25 cellular contexts compared by ENCODE assay signal in the genomic region with DNA sequence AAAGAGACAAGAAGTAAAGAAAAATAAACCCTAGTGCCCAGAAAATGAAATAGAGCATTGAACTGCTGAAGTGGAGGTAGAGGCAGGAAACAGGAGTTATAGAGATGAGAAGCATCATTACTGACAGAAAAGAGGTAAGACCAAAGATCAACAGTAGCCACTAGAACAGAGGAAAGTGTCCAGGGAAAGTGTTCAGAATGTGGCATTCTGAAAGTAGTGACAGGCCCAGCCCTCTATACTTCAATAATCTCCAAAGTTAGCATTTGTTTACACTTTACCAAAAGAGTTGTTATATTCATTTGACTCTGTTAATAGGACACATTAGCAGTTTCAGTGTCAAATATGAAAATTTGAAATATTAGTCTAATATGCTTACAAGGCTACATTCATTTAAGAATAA.
A peak's percentile ranks its signal among the peaks of the same experiment; 100 is the strongest.
DNase-seq lines count a peak whose midpoint lies in the region; ATAC-seq and TF ChIP-seq lines count a peak whose summit lies in the region.
"Had no signal": no experiment of that assay in that cellular context is flagged by ENCODE, and none has a peak within 500 bp of the region (broad histone marks: within the 10 kb centered on the region; RNA-seq: fewer than 3 reads in every experiment).

No MANE protein-coding gene starts in this region.

- H3K4me3 Mint-ChIP-seq in Caco-2 (ENCODE audit: unreplicated experiment), result peak overlapping the region; percentile 59

- H3K4me2 ChIP-seq in GM23248 (ENCODE audit: unreplicated experiment) (no peak overlapping the region), IMR-90 (ENCODE audit: low read depth, low read length) (peak overlapping the region; percentile 28; the same call in 1 of the 2 replicates)

- H3K79me2 ChIP-seq in GM23248 (ENCODE audit: insufficient read depth), result no peaks in the 10 kb centered on the region

- H2AK5ac ChIP-seq in IMR-90 (ENCODE audit: low read depth, low read length), result peak overlapping the region; percentile 70; the same call in 1 of the 2 replicates

- peak overlapping the region; percentile 92 for H3K27ac Mint-ChIP-seq in Caco-2 (ENCODE audit: unreplicated experiment)

- no peak overlapping the region for H3K9ac ChIP-seq in GM23248
- no peak overlapping the region for H3K9ac ChIP-seq in IMR-90 (ENCODE audit: low read depth, low read length)
- H3K9ac ChIP-seq in liver (ENCODE audit: low read depth in 1 of 2, low read length in 2 of 2), result no peak overlapping the region

- ATAC-seq in IMR-90 (ENCODE audit: low read depth) (no peak), GM18861 (IDR thresholded peaks at IDR 0.05; ENCODE audit: unreplicated experiment) (no peak), GM18873 (IDR thresholded peaks at IDR 0.05; ENCODE audit: low FRiP score, unreplicated experiment) (no peak)
- ATAC-seq: gastrocnemius medialis, K562 had no signal

- in situ Hi-C loops in GM23248 (cut with MboI), result no loop called here
- in situ Hi-C loops in IMR-90 (cut with MboI; ENCODE audit: low sequenced_read_pairs), result no loop called here

- dilution Hi-C loops in IMR-90 (cut with HindIII; ENCODE audit: low sequenced_read_pairs, unreplicated experiment), result no loop called here

- H3F3A ChIP-seq in GM23248 (ENCODE audit: insufficient read depth), result peaks cover 32% of the 10 kb centered on the region

- peak overlapping the region; percentile 40; the same call in 1 of the 2 replicates for H4K91ac ChIP-seq in IMR-90 (ENCODE audit: insufficient read depth, low read depth, low read length)

- intact Hi-C loops in Caco-2 (cut with micrococcal nuclease; ENCODE audit: unreplicated experiment) (no loop called here), IMR-90 (cut with micrococcal nuclease) (loop anchor here (5.0 kb wide), 1 partner anchor 78 kb away; no protein-coding TSS in a partner anchor)

- H4K20me1 ChIP-seq in GM23248 (ENCODE audit: insufficient read depth) (no peaks in the 10 kb centered on the region), IMR-90 (ENCODE audit: insufficient read depth, low read length) (no peaks in the 10 kb centered on the region)

- POLR2A ChIA-PET in Caco-2 (lab: Charles Lee), result no interaction called here
- POLR2A ChIA-PET in IMR-90 (lab: Charles Lee; ENCODE audit: unreplicated experiment), result no interaction called here

- CTCF ChIA-PET in Caco-2 (lab: Charles Lee), result interaction anchor here (1.8 kb wide), 1 partner anchor 30 kb away, joined by 5 read pairs; no protein-coding TSS in a partner anchor
- CTCF ChIA-PET in IMR-90 (lab: Yijun Ruan, JAX), result no interaction called here

- H3K9me3 ChIP-seq in Caco-2 (0 out of 2 replicates have a peak, but pooled peaks cover 3% of the 10 kb centered on the region), GM23248 (ENCODE audit: low read depth) (no peaks in the 10 kb centered on the region), IMR-90 (ENCODE audit: control insufficient read depth, insufficient read depth, low read length) (no peaks in the 10 kb centered on the region), liver (ENCODE audit: control insufficient read depth in 4 of 4, low read length in 3 of 4) (no peaks in the 10 kb centered on the region)
- H3K9me3 ChIP-seq: gastrocnemius medialis, left ventricle myocardium inferior, vagina had no signal

- H2AK9ac ChIP-seq in IMR-90 (replicated peaks; ENCODE audit: low read depth, low read length, poor library complexity), result no peak overlapping the region

- no peak for DNase-seq in Caco-2
- no peak for DNase-seq in GM23248
- DNase-seq in IMR-90, result no peak
- DNase-seq in GM03348 (ENCODE audit: low spot score), result no peak
- no peak for DNase-seq in NCI-H2029 treated with DMSO at 0.1 percent for 48 hours (lab: John Stamatoyannopoulos, UW)
- DNase-seq: activated CD4-positive, alpha-beta T cell treated with anti-CD3 and anti-CD28 coated beads, Interleukin-2, amount 50 U/mL, for 1 hour; activated CD8-positive, alpha-beta memory T cell treated with anti-CD3 and anti-CD28 coated beads, Interleukin-2, amount 50 U/mL, for 48 hours; activated gamma-delta T cell; amniotic stem cell; C1 segment of cervical spinal cord; caudate nucleus; erythroblast; gastrocnemius medialis; GDM1; left ventricle myocardium inferior; NCI-H2029; NCI-H510A; retina; stimulated activated CD4-positive, alpha-beta T cell treated with anti-CD3 and anti-CD28 coated beads, Interleukin-12 subunit alpha, Interleukin-12 subunit beta, amount 100 ng/mL, for 4 hours; stimulated activated CD8-positive, alpha-beta memory T cell treated with anti-CD3 and anti-CD28 coated beads, Interleukin-4, amount 100 ng/mL, for 48 hours had no signal

- no TSS peak for BruUV-seq in Caco-2 (replicated peaks; lab: Mats Ljungman, UMichigan)
- BruUV-seq in IMR-90 (replicated peaks; lab: Mats Ljungman, UMichigan), result no TSS peak

- H3K9me2 ChIP-seq in GM23248 (ENCODE audit: insufficient read depth), result no peaks in the 10 kb centered on the region

- TF ChIP-seq POLR2A in IMR-90 (IDR thresholded peaks at IDR 0.05; ENCODE audit: low read depth, low read length), result no peak

- H2AFZ ChIP-seq in GM23248, result peak overlapping the region; percentile 20
- no peak overlapping the region for H2AFZ ChIP-seq in IMR-90 (replicated peaks; ENCODE audit: low read length, poor library complexity)

- H3K9me3 Mint-ChIP-seq in Caco-2 (ENCODE audit: unreplicated experiment), result no peaks in the 10 kb centered on the region

- peak overlapping the region; percentile 95; the same call in 1 of the 2 replicates for H3K18ac ChIP-seq in IMR-90 (ENCODE audit: low read depth, low read length)

- peak overlapping the region; percentile 44; the same call in 1 of the 2 replicates for H4K5ac ChIP-seq in IMR-90 (ENCODE audit: low read depth, low read length)

- H3K36me3 ChIP-seq in Caco-2 (ENCODE audit: control insufficient read depth, insufficient read depth, low read length) (no peaks in the 10 kb centered on the region), GM23248 (ENCODE audit: low read depth) (no peaks in the 10 kb centered on the region), IMR-90 (ENCODE audit: control insufficient read depth, insufficient read depth, low read length) (no peaks in the 10 kb centered on the region), liver (ENCODE audit: control insufficient read depth in 4 of 4, insufficient read depth in 3 of 4, low read depth in 1 of 4, low read length in 3 of 4) (no peaks in the 10 kb centered on the region)
- H3K36me3 ChIP-seq: gastrocnemius medialis, left ventricle myocardium inferior, vagina had no signal

- TF ChIP-seq RAD21 in IMR-90 (IDR thresholded peaks at IDR 0.05; ENCODE audit: low read length) (no peak), liver (IDR thresholded peaks at IDR 0.05) (no peak)

- no peaks in the 10 kb centered on the region for H3K36me3 Mint-ChIP-seq in Caco-2 (ENCODE audit: insufficient read depth, unreplicated experiment)

- no peak overlapping the region for H3K4me3 ChIP-seq in Caco-2 (ENCODE audit: low read depth, low read length)
- no peak overlapping the region for H3K4me3 ChIP-seq in GM23248
- no peak overlapping the region for H3K4me3 ChIP-seq in IMR-90 (ENCODE audit: insufficient read depth, low read depth, low read length)
- peak overlapping the region in 2 of 3 donors; percentile 35 to 36 for H3K4me3 ChIP-seq in liver (ENCODE audit: low read depth in 1 of 3, low read length in 3 of 3)
- H3K4me3 ChIP-seq: gastrocnemius medialis, K562, left ventricle myocardium inferior, vagina had no signal

- H2BK15ac ChIP-seq in IMR-90 (ENCODE audit: low read depth, low read length), result peak overlapping the region; percentile 24; the same call in 1 of the 3 replicates

- H2BK20ac ChIP-seq in IMR-90 (ENCODE audit: low read depth, low read length), result peak overlapping the region; percentile 58

- peak overlapping the region; percentile 18 to 57; a peak in 2 of 4 replicates for H4K8ac ChIP-seq in IMR-90 (ENCODE audit: low read depth in 2 of 2, low read length in 2 of 2)

- H3K23ac ChIP-seq in IMR-90 (ENCODE audit: low read depth, low read length), result peak overlapping the region; percentile 39

- H3K4me1 ChIP-seq in Caco-2, result peaks cover 31% of the 10 kb centered on the region
- H3K4me1 ChIP-seq in GM23248 (ENCODE audit: insufficient read depth), result peaks cover 46% of the 10 kb centered on the region
- peaks cover 6% of the 10 kb centered on the region; the same call in 1 of the 2 replicates for H3K4me1 ChIP-seq in IMR-90 (ENCODE audit: control insufficient read depth, insufficient read depth, low read length)
- H3K4me1 ChIP-seq in liver (ENCODE audit: control insufficient read depth in 4 of 4, insufficient read depth in 4 of 4, low read length in 3 of 4), result peaks cover 0 to 13% (median 0%) of the 10 kb centered on the region in 4 donors
- H3K4me1 ChIP-seq: gastrocnemius medialis, left ventricle myocardium inferior, vagina had no signal

- TF ChIP-seq CTCF in Caco-2 (IDR thresholded peaks at IDR 0.05; ENCODE audit: insufficient read depth in 1 of 2, low read depth in 1 of 2, low read length in 1 of 2, severe bottlenecking in 1 of 2, unreplicated experiment in 1 of 2) (no peak), IMR-90 (conservative IDR thresholded peaks at IDR 0.05; ENCODE audit: low read depth, low read length) (no peak), liver (IDR thresholded peaks at IDR 0.05; ENCODE audit: low read depth, low read length, missing input control) (no peak)

- H3K4ac ChIP-seq in IMR-90 (ENCODE audit: low read depth, low read length), result peak overlapping the region; percentile 85; the same call in 1 of the 2 replicates

- no peaks in the 10 kb centered on the region for H3K79me1 ChIP-seq in IMR-90 (ENCODE audit: low read depth in 1 of 2, low read length in 2 of 2)

- peak overlapping the region; percentile 24 for H3K14ac ChIP-seq in IMR-90 (replicated peaks; ENCODE audit: low read depth, low read length)

- H3K4me1 Mint-ChIP-seq in Caco-2 (ENCODE audit: low read depth, unreplicated experiment), result peaks cover 27% of the 10 kb centered on the region

- no peaks in the 10 kb centered on the region for H3K27me3 ChIP-seq in Caco-2 (replicated peaks; ENCODE audit: control insufficient read depth, insufficient read depth, low read length)
- no peaks in the 10 kb centered on the region for H3K27me3 ChIP-seq in GM23248 (replicated peaks; ENCODE audit: insufficient read depth)
- H3K27me3 ChIP-seq in IMR-90 (ENCODE audit: control insufficient read depth, insufficient read depth, low read length), result no peaks in the 10 kb centered on the region
- no peaks in the 10 kb centered on the region for H3K27me3 ChIP-seq in liver (ENCODE audit: control insufficient read depth in 4 of 4, insufficient read depth in 4 of 4, low read length in 3 of 4)
- H3K27me3 ChIP-seq: gastrocnemius medialis, vagina had no signal

- peaks cover 3% of the 10 kb centered on the region for H3K9me1 ChIP-seq in IMR-90 (ENCODE audit: insufficient read depth, low read length)

- peak overlapping the region; percentile 75 for H2BK5ac ChIP-seq in IMR-90 (ENCODE audit: low read depth, low read length, poor library complexity, severe bottlenecking)

- peak overlapping the region; percentile 77 for H2BK120ac ChIP-seq in IMR-90 (ENCODE audit: low read depth, low read length)

- no peaks in the 10 kb centered on the region for H3K27me3 Mint-ChIP-seq in Caco-2 (ENCODE audit: insufficient read depth, unreplicated experiment)

- H3K27ac ChIP-seq in GM23248 (peak overlapping the region; percentile 65), IMR-90 (ENCODE audit: insufficient read depth, low read length) (no peak overlapping the region), liver (ENCODE audit: low read depth in 1 of 2, low read length in 2 of 2) (no peak overlapping the region)
- H3K27ac ChIP-seq: gastrocnemius medialis, left ventricle myocardium inferior, vagina had no signal

- H3K56ac ChIP-seq in IMR-90 (ENCODE audit: extremely low read depth, insufficient read depth, low read length), result peak overlapping the region; percentile 30; the same call in 1 of the 2 replicates

Comparison
In these comparisons a context has a peak if more than half of its experiments do, and no peak if none do; other contexts are left out.
1. H3K4me3 ChIP-seq: peak in liver (2 of 3); none in Caco-2 (single experiment), GM23248 (single experiment) and IMR-90 (single experiment).